Comparison of ENCODE assay signal across 21 cellular contexts in genomic region chr4:29037501-29037900, GRCh38.
DNase-seq lines count a peak whose midpoint lies in the region; ATAC-seq, FAIRE-seq and TF ChIP-seq lines count a peak whose summit lies in the region.
"Had no signal": no experiment of that assay in that cellular context is flagged by ENCODE, and none has a peak within 500 bp of the region (broad histone marks: within the 10 kb centered on the region; RNA-seq: fewer than 3 reads in every experiment).

No MANE protein-coding gene starts in this region.

- H3K4me1 ChIP-seq in neural progenitor cell = peaks cover 3% of the 10 kb centered on the region
- H3K4me1 ChIP-seq: BLaER1, Caco-2 had no signal

- H3K4me2 ChIP-seq in neural progenitor cell = peak overlapping the region; percentile 12
- H3K4me2 ChIP-seq: BLaER1, GM23338 had no signal

- DNase-seq in astrocyte of the hippocampus (ENCODE audit: low read depth, low spot score) (peak; percentile 18), foreskin melanocyte (peak; percentile 63), neural progenitor cell (ENCODE audit: low spot score) (peak; percentile 4), superior temporal gyrus (ENCODE audit: extremely low spot score) (peak; percentile 53), 8988T (no peak), GM12892 (ENCODE audit: insufficient read length) (no peak)
- DNase-seq: Caco-2; CD4-positive, CD25-positive, alpha-beta regulatory T cell; CD8-positive, alpha-beta T cell; DMS153; DND-41; H9 had no signal

- no peak for TF ChIP-seq CTCF in neural progenitor cell (IDR thresholded peaks at IDR 0.05)

- no peak overlapping the region for H3K4me3 Mint-ChIP-seq in neural progenitor cell
- H3K4me3 Mint-ChIP-seq: B cell; CD4-positive, CD25-positive, alpha-beta regulatory T cell; CD8-positive, alpha-beta T cell; GM23338; H9 had no signal

- H3K9me3 ChIP-seq in neural progenitor cell (ENCODE audit: low read depth) = no peaks in the 10 kb centered on the region
- H3K9me3 ChIP-seq: BLaER1, Caco-2 had no signal

- H3K36me3 Mint-ChIP-seq in neural progenitor cell = peaks cover 7% of the 10 kb centered on the region
- H3K36me3 Mint-ChIP-seq: CD4-positive, CD25-positive, alpha-beta regulatory T cell; CD8-positive, alpha-beta T cell had no signal

- peaks cover 19% of the 10 kb centered on the region for H3K9me3 Mint-ChIP-seq in neural progenitor cell

- no peaks in the 10 kb centered on the region for H4K20me1 ChIP-seq in neural progenitor cell (ENCODE audit: low read depth)
- H4K20me1 ChIP-seq: BLaER1 had no signal

- TF ChIP-seq POLR2A in GM12892 (IDR thresholded peaks at IDR 0.05; ENCODE audit: low read depth, low read length) = no peak

- H2AFZ ChIP-seq in neural progenitor cell (replicated peaks) = no peak overlapping the region
- H2AFZ ChIP-seq: GM23338 had no signal

- no peak overlapping the region for H3K27ac Mint-ChIP-seq in neural progenitor cell
- H3K27ac Mint-ChIP-seq: B cell; CD4-positive, CD25-positive, alpha-beta regulatory T cell; CD8-positive, alpha-beta T cell; GM23338; H9 had no signal

- FAIRE-seq in GM12892 (lab: Jason Lieb, UNC) = no peak
- FAIRE-seq: A204.1, G401.6, GM19239 had no signal

- peaks cover 3% of the 10 kb centered on the region for H3K27me3 Mint-ChIP-seq in neural progenitor cell (ENCODE audit: insufficient read depth, low read depth)
- H3K27me3 Mint-ChIP-seq: B cell; CD4-positive, CD25-positive, alpha-beta regulatory T cell had no signal

- no peaks in the 10 kb centered on the region for H3K27me3 ChIP-seq in neural progenitor cell
- H3K27me3 ChIP-seq: BLaER1 had no signal

- no peaks in the 10 kb centered on the region for H3K4me1 Mint-ChIP-seq in neural progenitor cell
- H3K4me1 Mint-ChIP-seq: B cell; CD4-positive, CD25-positive, alpha-beta regulatory T cell; GM23338; H9 had no signal

- H3K36me3 ChIP-seq in neural progenitor cell = no peaks in the 10 kb centered on the region
- H3K36me3 ChIP-seq: BLaER1 had no signal

- no peaks in the 10 kb centered on the region for H3F3A ChIP-seq in neural progenitor cell (ENCODE audit: low read depth)

- H3K9ac ChIP-seq in neural progenitor cell = no peak overlapping the region
- H3K9ac ChIP-seq: BLaER1 had no signal

- no peak overlapping the region for H3K27ac ChIP-seq in neural progenitor cell
- H3K27ac ChIP-seq: BLaER1, C4-2B had no signal

- H3K4me3 ChIP-seq in neural progenitor cell = no peak overlapping the region
- H3K4me3 ChIP-seq: BLaER1, GM23338 had no signal

- no peak for ATAC-seq in HG03354 (IDR thresholded peaks at IDR 0.05; ENCODE audit: poor library complexity, severe bottlenecking, unreplicated experiment)
- ATAC-seq: CD8-positive, alpha-beta T cell; GM23338; HCT116 had no signal

- no peaks in the 10 kb centered on the region for H3K79me2 ChIP-seq in neural progenitor cell (ENCODE audit: low read depth)

Comparison
In these comparisons a context has a peak if more than half of its experiments do, and no peak if none do; other contexts are left out.
1. DNase-seq: peak in astrocyte of the hippocampus (single experiment), foreskin melanocyte (single experiment), neural progenitor cell (single experiment) and superior temporal gyrus (single experiment); none in 8988T (single experiment) and GM12892 (single experiment).